ENCODE assay signal across 21 cellular contexts in the genomic region with DNA sequence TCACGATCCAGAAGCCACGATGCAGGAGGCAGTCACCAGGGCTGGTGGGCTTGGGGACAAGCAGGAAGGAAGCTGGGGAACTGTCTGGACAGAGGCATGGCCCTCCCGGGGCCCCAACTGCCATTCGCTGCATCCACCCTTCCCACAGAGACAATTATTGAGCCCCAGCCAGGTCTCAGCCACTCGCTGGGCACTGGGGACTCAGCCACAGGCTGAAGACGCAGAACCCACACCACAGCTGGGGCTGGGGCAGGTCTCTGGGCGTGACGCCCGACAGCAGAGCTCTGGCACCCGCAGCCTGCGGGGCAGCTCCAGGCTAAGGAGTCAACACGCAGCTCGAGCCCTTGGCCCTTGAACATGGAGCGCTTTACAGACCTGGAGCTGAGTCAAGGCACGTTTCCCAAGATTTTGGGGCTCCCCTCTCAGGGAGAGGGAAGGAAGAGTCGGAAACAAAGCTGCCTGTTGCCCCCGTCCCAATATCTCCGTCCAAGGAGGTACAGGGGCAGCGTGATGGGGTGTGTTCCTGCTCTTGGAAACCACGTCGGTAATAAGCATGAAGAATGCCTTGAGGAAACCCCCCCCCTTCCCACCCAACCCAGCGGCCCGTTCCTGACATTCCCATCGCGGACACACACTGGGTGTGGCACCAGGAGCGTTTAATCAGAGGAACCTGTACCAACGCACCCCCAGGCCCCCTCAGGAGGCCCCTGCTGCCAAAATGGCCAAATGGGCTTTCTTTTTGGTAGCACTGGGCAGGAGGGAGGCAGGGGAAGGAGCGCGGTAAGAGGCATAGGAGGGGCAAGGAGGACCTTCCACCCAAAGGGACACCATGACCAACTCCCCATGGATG. TPM values are rescaled to one million over a fixed set of nuclear protein-coding genes. Genes with fewer than 3 reads are reported as not detected.
DNase-seq lines count a peak whose midpoint lies in the region; FAIRE-seq and TF ChIP-seq lines count a peak whose summit lies in the region.
"Had no signal": no experiment of that assay in that cellular context is flagged by ENCODE, and none has a peak within 500 bp of the region (broad histone marks: within the 10 kb centered on the region; RNA-seq: fewer than 3 reads in every experiment).

No MANE protein-coding gene starts in this region.

- H3K79me2 ChIP-seq in osteoblast (ENCODE audit: insufficient read depth, low read length), result no peaks in the 10 kb centered on the region

- peaks cover 46% of the 10 kb centered on the region for H3K9me3 Mint-ChIP-seq in endothelial cell (ENCODE audit: unreplicated experiment)

- H3K36me3 Mint-ChIP-seq in endothelial cell (ENCODE audit: low read depth, unreplicated experiment), result peaks cover 17% of the 10 kb centered on the region
- H3K36me3 Mint-ChIP-seq: CD4-positive, CD25-positive, alpha-beta regulatory T cell had no signal

- no peak overlapping the region for H2AFZ ChIP-seq in osteoblast (ENCODE audit: low read length)

- no peak for FAIRE-seq in GM12892 (lab: Jason Lieb, UNC)

- H3K27me3 ChIP-seq in osteoblast (ENCODE audit: insufficient read depth, low read length), result no peaks in the 10 kb centered on the region
- H3K27me3 ChIP-seq in sigmoid colon, result peaks cover 2 to 28% (median 6%) of the 10 kb centered on the region in 3 donors
- H3K27me3 ChIP-seq: BE2C had no signal

- no peak for TF ChIP-seq POLR2A in sigmoid colon (IDR thresholded peaks at IDR 0.05)
- no peak for TF ChIP-seq POLR2A in GM12892 (IDR thresholded peaks at IDR 0.05; ENCODE audit: low read depth, low read length)

- H3K36me3 ChIP-seq in osteoblast (ENCODE audit: insufficient read depth, low read length) (no peaks in the 10 kb centered on the region), sigmoid colon (no peaks in the 10 kb centered on the region)

- no peaks in the 10 kb centered on the region for H4K20me1 ChIP-seq in osteoblast (ENCODE audit: insufficient read depth, low read length)

- no peak for TF ChIP-seq EP300 in sigmoid colon (IDR thresholded peaks at IDR 0.05)

- H3K9me3 ChIP-seq in osteoblast (ENCODE audit: low read depth, low read length), result no peaks in the 10 kb centered on the region
- no peaks in the 10 kb centered on the region for H3K9me3 ChIP-seq in sigmoid colon
- H3K9me3 ChIP-seq: BE2C had no signal

- H3K27me3 Mint-ChIP-seq in endothelial cell (ENCODE audit: unreplicated experiment), result peaks cover 24% of the 10 kb centered on the region

- H3K27ac Mint-ChIP-seq in endothelial cell (ENCODE audit: unreplicated experiment), result no peak overlapping the region
- H3K27ac Mint-ChIP-seq: CD4-positive, CD25-positive, alpha-beta regulatory T cell had no signal

- TF ChIP-seq CTCF in endothelial cell (IDR thresholded peaks at IDR 0.05; ENCODE audit: unreplicated experiment) (no peak), osteoblast (IDR thresholded peaks at IDR 0.05; ENCODE audit: extremely low read depth, low read depth, low read length) (no peak), sigmoid colon (IDR thresholded peaks at IDR 0.05) (no peak)

- H3K4me1 ChIP-seq in osteoblast (ENCODE audit: insufficient read depth, low read length), result no peaks in the 10 kb centered on the region
- H3K4me1 ChIP-seq in sigmoid colon, result peaks cover 0 to 10% (median 10%) of the 10 kb centered on the region in 4 donors

- H3K4me1 Mint-ChIP-seq in endothelial cell (ENCODE audit: unreplicated experiment), result no peaks in the 10 kb centered on the region

- WGBS in sigmoid colon, 2 donors, result 63 to 68% methylated on average over 29 of the region's 29 CpGs

- peak; percentile 42 for DNase-seq in activated effector memory CD4-positive, alpha-beta T cell treated with anti-CD3 and anti-CD28 coated beads, Interleukin-2, amount 50 U/mL, for 16 hours
- DNase-seq in activated effector memory CD4-positive, alpha-beta T cell treated with Interleukin-2 at 50 U/mL for 16 hours, result no peak
- DNase-seq in endothelial cell (ENCODE audit: low spot score) (no peak), osteoblast (ENCODE audit: insufficient read length, low spot score, missing footprints) (peak; percentile 49), putamen (ENCODE audit: low spot score) (no peak), HK-2 (ENCODE audit: unreplicated experiment) (no peak), sigmoid colon (no peak), GM12892 (ENCODE audit: insufficient read length) (no peak)
- DNase-seq: 8988T; ACHN; BE2C; CD4-positive, CD25-positive, alpha-beta regulatory T cell; DND-41; Karpas-422; NCI-H1092; NCI-H1417 treated with DMSO at 0.1 percent for 48 hours; NCI-H1694 treated with DMSO at 0.1 percent for 48 hours; NCI-H2081; NCI-H2227 treated with DMSO at 0.1 percent for 48 hours; NCI-H526 treated with DMSO at 0.1 percent for 48 hours; SIG-M5 had no signal

- H3K4me3 Mint-ChIP-seq in endothelial cell (ENCODE audit: unreplicated experiment), result peak overlapping the region; percentile 57
- H3K4me3 Mint-ChIP-seq: CD4-positive, CD25-positive, alpha-beta regulatory T cell had no signal

- no peak overlapping the region for H3K4me3 ChIP-seq in osteoblast (ENCODE audit: insufficient read depth, low read length)
- no peak overlapping the region for H3K4me3 ChIP-seq in sigmoid colon

- H3K27ac ChIP-seq in osteoblast (ENCODE audit: low read depth, low read length), result no peak overlapping the region
- no peak overlapping the region for H3K27ac ChIP-seq in sigmoid colon

- intact Hi-C loops in sigmoid colon (cut with DNase I), result no loop called here

- no peak overlapping the region for H3K4me2 ChIP-seq in osteoblast (ENCODE audit: insufficient read depth, low read length)

RNA-seq across cellular contexts. Expression of a gene that starts 6.7 kb away (rescaled TPM):
- total RNA-seq in endothelial cell (ENCODE audit: unreplicated experiment) (1.4 TPM), osteoblast (not detected in 2 replicates), sigmoid colon (1 to 10 TPM; 1.2 to 5.5 (median 2.7) TPM)
- 1 to 10 TPM in 1 of 3 donors, under 1 TPM in 2; under 0.01 to 1.7 (median 0.23) TPM for polyA plus RNA-seq in sigmoid colon
- 1.6 TPM for polyA plus RNA-seq in GM12892 (2012; ENCODE audit: missing spikeins)
- total RNA-seq: CD4-positive, CD25-positive, alpha-beta regulatory T cell had no signal
- polyA plus RNA-seq: CD4-positive, CD25-positive, alpha-beta regulatory T cell had no signal

Comparison
In these comparisons a context has a peak if more than half of its experiments do, and no peak if none do; other contexts are left out.
1. DNase-seq: peak in activated effector memory CD4-positive, alpha-beta T cell treated with anti-CD3 and anti-CD28 coated beads, Interleukin-2, amount 50 U/mL, for 16 hours (single experiment) and osteoblast (single experiment); none in activated effector memory CD4-positive, alpha-beta T cell treated with Interleukin-2 at 50 U/mL for 16 hours (single experiment), endothelial cell (single experiment), putamen (single experiment), HK-2 (single experiment), sigmoid colon (single experiment) and GM12892 (single experiment).